Comparison of ENCODE assay signal across 8 cellular contexts in the genomic region with DNA sequence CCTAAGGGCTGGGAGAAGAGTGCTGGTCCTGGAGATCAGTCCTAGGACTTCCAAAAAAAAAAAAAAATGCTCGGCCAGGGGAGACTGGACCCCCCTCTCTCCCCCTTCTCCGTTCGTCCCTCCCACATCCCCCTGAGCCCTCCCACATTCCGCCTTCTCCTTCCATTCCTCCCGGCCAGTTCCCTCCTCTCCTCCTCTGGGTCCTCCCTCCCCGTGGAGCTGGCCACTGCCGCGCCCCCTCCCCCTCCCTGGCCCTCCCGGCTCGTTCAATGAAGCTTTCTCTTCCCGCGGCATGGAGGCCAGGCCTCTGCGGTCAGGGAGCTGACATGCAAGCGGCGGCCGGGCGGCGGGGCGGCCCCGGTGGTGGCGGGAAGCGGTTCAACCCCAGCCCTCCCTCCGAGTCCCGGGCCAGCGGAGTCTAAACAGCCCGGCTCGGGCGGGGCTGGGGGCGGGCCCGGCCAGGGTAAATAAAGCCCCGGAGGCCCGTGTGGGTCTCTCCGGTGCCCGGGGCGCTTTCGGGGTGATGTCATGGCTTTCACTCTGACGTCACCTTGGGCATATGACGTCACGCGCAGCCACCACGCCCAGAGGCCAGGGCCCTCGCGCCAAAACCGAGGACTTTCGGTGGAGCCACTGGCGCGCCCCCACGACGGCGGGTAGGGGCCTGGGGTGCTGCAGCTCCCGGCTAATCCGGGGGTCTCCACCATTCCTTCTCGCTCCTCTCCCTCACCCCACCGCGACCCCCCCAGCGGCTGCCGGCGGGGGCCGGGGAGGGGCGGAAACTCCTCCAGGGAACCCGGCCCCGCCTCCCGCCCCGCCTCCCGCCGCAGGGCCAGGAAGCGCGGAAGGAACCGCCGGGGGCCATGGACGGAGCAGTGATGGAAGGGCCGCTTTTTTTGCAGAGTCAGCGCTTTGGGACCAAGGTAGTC.
DNase-seq lines count a peak whose midpoint lies in the region; ATAC-seq and TF ChIP-seq lines count a peak whose summit lies in the region.

Gene DOK1 (plus strand): TSS at position 829 of the 929 bp plus-strand sequence. CDS start 35 bp downstream, at position 864.
A gene with protein sequence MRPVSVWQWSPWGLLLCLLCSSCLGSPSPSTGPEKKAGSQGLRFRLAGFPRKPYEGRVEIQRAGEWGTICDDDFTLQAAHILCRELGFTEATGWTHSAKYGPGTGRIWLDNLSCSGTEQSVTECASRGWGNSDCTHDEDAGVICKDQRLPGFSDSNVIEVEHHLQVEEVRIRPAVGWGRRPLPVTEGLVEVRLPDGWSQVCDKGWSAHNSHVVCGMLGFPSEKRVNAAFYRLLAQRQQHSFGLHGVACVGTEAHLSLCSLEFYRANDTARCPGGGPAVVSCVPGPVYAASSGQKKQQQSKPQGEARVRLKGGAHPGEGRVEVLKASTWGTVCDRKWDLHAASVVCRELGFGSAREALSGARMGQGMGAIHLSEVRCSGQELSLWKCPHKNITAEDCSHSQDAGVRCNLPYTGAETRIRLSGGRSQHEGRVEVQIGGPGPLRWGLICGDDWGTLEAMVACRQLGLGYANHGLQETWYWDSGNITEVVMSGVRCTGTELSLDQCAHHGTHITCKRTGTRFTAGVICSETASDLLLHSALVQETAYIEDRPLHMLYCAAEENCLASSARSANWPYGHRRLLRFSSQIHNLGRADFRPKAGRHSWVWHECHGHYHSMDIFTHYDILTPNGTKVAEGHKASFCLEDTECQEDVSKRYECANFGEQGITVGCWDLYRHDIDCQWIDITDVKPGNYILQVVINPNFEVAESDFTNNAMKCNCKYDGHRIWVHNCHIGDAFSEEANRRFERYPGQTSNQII (minus strand): TSS at position 51 of the 929 bp plus-strand sequence. CDS start 1,308 bp downstream, outside the sequence.

- H3K4me3 ChIP-seq in retinal pigment epithelial cell (ENCODE audit: low read length): peak within 1 kb of the TSS; percentile 94

- DNase-seq in EH (ENCODE audit: low read depth) (peak; percentile 96), LoVo (ENCODE audit: low spot score) (peak; percentile 79), anterior cingulate cortex (lab: John Stamatoyannopoulos, UW) (peak in 53 of 58 donors; percentile 11 to 75 (median 59)), hepatic stellate cell (ENCODE audit: low spot score) (peak; percentile 97), retinal pigment epithelial cell (ENCODE audit: low read depth) (peak; percentile 53), NCI-H2171 (lab: John Stamatoyannopoulos, UW) (no peak)
- DNase-seq in T-helper 2 cell treated with Interferon-gamma antibody and Interleukin-4, amounts not matched to agents 5 μg/mL and 100 μg/mL, for 36 hours (ENCODE audit: low spot score): peak; percentile 79

- H3K27me3 Mint-ChIP-seq in T-helper 2 cell treated with Interferon-gamma antibody and Interleukin-4, amounts not matched to agents 5 μg/mL and 100 μg/mL, for 36 hours (ENCODE audit: low read depth): peaks cover 2% of the 10 kb centered on the region

- TF ChIP-seq CTCF in retinal pigment epithelial cell (conservative IDR thresholded peaks at IDR 0.05; ENCODE audit: low read depth, low read length): no peak

- peak; percentile 55 for ATAC-seq in GM21825 (IDR thresholded peaks at IDR 0.05; ENCODE audit: unreplicated experiment)

- H3K27ac Mint-ChIP-seq in T-helper 2 cell treated with Interferon-gamma antibody and Interleukin-4, amounts not matched to agents 5 μg/mL and 100 μg/mL, for 36 hours: peak within 1 kb of the TSS; percentile 96

- peaks cover 11% of the 10 kb centered on the region for H3K36me3 Mint-ChIP-seq in T-helper 2 cell treated with Interferon-gamma antibody and Interleukin-4, amounts not matched to agents 5 μg/mL and 100 μg/mL, for 36 hours (ENCODE audit: low read depth)

- H3K4me1 Mint-ChIP-seq in T-helper 2 cell treated with Interferon-gamma antibody and Interleukin-4, amounts not matched to agents 5 μg/mL and 100 μg/mL, for 36 hours (ENCODE audit: low read depth): peaks cover 26% of the 10 kb centered on the region

- peak within 1 kb of the TSS; percentile 94 for H3K4me3 Mint-ChIP-seq in T-helper 2 cell treated with Interferon-gamma antibody and Interleukin-4, amounts not matched to agents 5 μg/mL and 100 μg/mL, for 36 hours

- H3K9me3 Mint-ChIP-seq in T-helper 2 cell treated with Interferon-gamma antibody and Interleukin-4, amounts not matched to agents 5 μg/mL and 100 μg/mL, for 36 hours: no peaks in the 10 kb centered on the region
